31 cellular contexts compared by ENCODE assay signal in genomic region chr3:46238386-46238785, GRCh38. TPM values are rescaled to one million over a fixed set of nuclear protein-coding genes. Genes with fewer than 3 reads are reported as not detected.
"Had no signal": no experiment of that assay in that cellular context is flagged by ENCODE, and none has a peak within 500 bp of the region (broad histone marks: within the 10 kb centered on the region; RNA-seq: fewer than 3 reads in every experiment).

No MANE protein-coding gene starts in this region.

- H3K9me3 ChIP-seq: stomach, suprapubic skin, testis, thoracic aorta, thyroid gland, tibial artery, tibial nerve, transverse colon, upper lobe of right lung, uterus, vagina had no signal

- H3K9me3 Mint-ChIP-seq: stimulated activated effector memory CD8-positive, alpha-beta T cell treated with anti-CD3 and anti-CD28 coated beads, Interleukin-12 subunit alpha, Interleukin-12 subunit beta, amount 100 ng/mL, for 72 hours; stimulated activated memory B cell treated with anti-CD40 and anti-IgM and Interleukin-4, amounts not matched to agents 10 μg/mL and 1 μg/mL and 100 μg/mL, for 72 hours; stimulated activated naive B cell treated with anti-CD40 and anti-IgM and Interleukin-4, amounts not matched to agents 10 μg/mL and 1 μg/mL and 100 μg/mL, for 72 hours; stimulated activated naive CD8-positive, alpha-beta T cell treated with anti-CD3 and anti-CD28 coated beads, Interleukin-15, amount 100 ng/mL, for 72 hours; stimulated activated naive CD8-positive, alpha-beta T cell treated with anti-CD3 and anti-CD28 coated beads, Interleukin-15, Interleukin-2, amounts not matched to agents 100 ng/mL and 50 ng/mL, for 24 hours; type B pancreatic cell had no signal

- H3K4me3 ChIP-seq: stomach, suprapubic skin, testis, thoracic aorta, thyroid gland, tibial artery, tibial nerve, transverse colon, upper lobe of right lung, uterus, vagina had no signal

- H3K4me1 Mint-ChIP-seq: stimulated activated naive CD8-positive, alpha-beta T cell treated with anti-CD3 and anti-CD28 coated beads, Interleukin-15, amount 100 ng/mL, for 72 hours had no signal

- H3K27ac ChIP-seq: stomach, suprapubic skin, testis, thoracic aorta, thyroid gland, tibial artery, tibial nerve, transverse colon, upper lobe of right lung, uterus, vagina had no signal

- H3K4me1 ChIP-seq: stomach, testis, thyroid gland, tibial artery, transverse colon, uterus, vagina had no signal

- H3K36me3 Mint-ChIP-seq: stimulated activated effector memory CD8-positive, alpha-beta T cell treated with anti-CD3 and anti-CD28 coated beads, Interleukin-12 subunit alpha, Interleukin-12 subunit beta, amount 100 ng/mL, for 72 hours; stimulated activated memory B cell treated with anti-CD40 and anti-IgM and Interleukin-4, amounts not matched to agents 10 μg/mL and 1 μg/mL and 100 μg/mL, for 72 hours; stimulated activated naive B cell treated with anti-CD40 and anti-IgM and Interleukin-4, amounts not matched to agents 10 μg/mL and 1 μg/mL and 100 μg/mL, for 72 hours; type B pancreatic cell had no signal

- H3K27me3 ChIP-seq: stomach, testis, thyroid gland, tibial artery, tibial nerve, transverse colon, upper lobe of right lung, uterus, vagina had no signal

- H3K27me3 Mint-ChIP-seq: stimulated activated memory B cell treated with anti-CD40 and anti-IgM and Interleukin-4, amounts not matched to agents 10 μg/mL and 1 μg/mL and 100 μg/mL, for 72 hours; stimulated activated naive CD8-positive, alpha-beta T cell treated with anti-CD3 and anti-CD28 coated beads, Interleukin-15, Interleukin-2, amounts not matched to agents 100 ng/mL and 50 ng/mL, for 24 hours had no signal

- DNase-seq: stimulated activated CD4-positive, alpha-beta T cell treated with anti-CD3 and anti-CD28 coated beads, Interleukin-2, amount 100 ng/mL, for 24 hours; stimulated activated CD4-positive, alpha-beta T cell treated with anti-CD3 and anti-CD28 coated beads, Interleukin-2, amount 100 ng/mL, for 48 hours; stimulated activated CD4-positive, alpha-beta T cell treated with anti-CD3 and anti-CD28 coated beads, Interleukin-4, amount 100 ng/mL, for 1 hour; stimulated activated CD4-positive, alpha-beta T cell treated with anti-CD3 and anti-CD28 coated beads, Interleukin-4, amount 100 ng/mL, for 24 hours; stimulated activated CD4-positive, alpha-beta T cell treated with anti-CD3 and anti-CD28 coated beads, Interleukin-4, amount 100 ng/mL, for 4 hours; stimulated activated CD8-positive, alpha-beta memory T cell treated with anti-CD3 and anti-CD28 coated beads, Interleukin-4, amount 100 ng/mL, for 48 hours; stimulated activated naive B cell treated with anti-CD40 and anti-IgM and Interleukin-4, amounts not matched to agents 10 μg/mL and 1 μg/mL and 100 μg/mL, for 72 hours; stimulated activated naive CD4-positive, alpha-beta T cell; stimulated activated naive CD4-positive, alpha-beta T cell treated with Interleukin-2 at 50 U/mL for 16 hours; stimulated activated naive CD8-positive, alpha-beta T cell treated with anti-CD3 and anti-CD28 coated beads, Interleukin-15, amount 100 ng/mL, for 72 hours; stimulated activated naive CD8-positive, alpha-beta T cell treated with anti-CD3 and anti-CD28 coated beads, Interleukin-15, Interleukin-2, amounts not matched to agents 100 U/mL and 50 U/mL, for 24 hours; stomach; substantia nigra; testis; thyroid gland; tibial artery; transverse colon; upper lobe of right lung; uterus had no signal

- H3K4me3 Mint-ChIP-seq: stimulated activated effector memory CD8-positive, alpha-beta T cell treated with anti-CD3 and anti-CD28 coated beads, Interleukin-12 subunit alpha, Interleukin-12 subunit beta, amount 100 ng/mL, for 72 hours; stimulated activated memory B cell treated with anti-CD40 and anti-IgM and Interleukin-4, amounts not matched to agents 10 μg/mL and 1 μg/mL and 100 μg/mL, for 72 hours; stimulated activated naive B cell treated with anti-CD40 and anti-IgM and Interleukin-4, amounts not matched to agents 10 μg/mL and 1 μg/mL and 100 μg/mL, for 72 hours; stimulated activated naive CD8-positive, alpha-beta T cell treated with anti-CD3 and anti-CD28 coated beads, Interleukin-15, amount 100 ng/mL, for 72 hours; stimulated activated naive CD8-positive, alpha-beta T cell treated with anti-CD3 and anti-CD28 coated beads, Interleukin-15, Interleukin-2, amounts not matched to agents 100 ng/mL and 50 ng/mL, for 24 hours; type B pancreatic cell had no signal

- H3K36me3 ChIP-seq: stomach, suprapubic skin, thoracic aorta, thyroid gland, tibial artery, tibial nerve, transverse colon, upper lobe of right lung, uterus, vagina had no signal

- ATAC-seq: stimulated activated effector memory CD8-positive, alpha-beta T cell treated with anti-CD3 and anti-CD28 coated beads, Interleukin-12 subunit alpha, Interleukin-12 subunit beta, amount 100 ng/mL, for 72 hours; stimulated activated memory B cell treated with anti-CD40 and anti-IgM and Interleukin-4, amounts not matched to agents 10 μg/mL and 1 μg/mL and 100 μg/mL, for 72 hours; stimulated activated naive B cell treated with anti-CD40 and anti-IgM and Interleukin-4, amounts not matched to agents 10 μg/mL and 1 μg/mL and 100 μg/mL, for 72 hours; stimulated activated naive CD8-positive, alpha-beta T cell treated with anti-CD3 and anti-CD28 coated beads, Interleukin-15, amount 100 ng/mL, for 72 hours; stimulated activated naive CD8-positive, alpha-beta T cell treated with anti-CD3 and anti-CD28 coated beads, Interleukin-15, Interleukin-2, amounts not matched to agents 100 U/mL and 50 U/mL, for 24 hours; upper lobe of right lung had no signal

- H3K27ac Mint-ChIP-seq: stimulated activated effector memory CD8-positive, alpha-beta T cell treated with anti-CD3 and anti-CD28 coated beads, Interleukin-12 subunit alpha, Interleukin-12 subunit beta, amount 100 ng/mL, for 72 hours; stimulated activated memory B cell treated with anti-CD40 and anti-IgM and Interleukin-4, amounts not matched to agents 10 μg/mL and 1 μg/mL and 100 μg/mL, for 72 hours; stimulated activated naive B cell treated with anti-CD40 and anti-IgM and Interleukin-4, amounts not matched to agents 10 μg/mL and 1 μg/mL and 100 μg/mL, for 72 hours; stimulated activated naive CD8-positive, alpha-beta T cell treated with anti-CD3 and anti-CD28 coated beads, Interleukin-15, amount 100 ng/mL, for 72 hours; stimulated activated naive CD8-positive, alpha-beta T cell treated with anti-CD3 and anti-CD28 coated beads, Interleukin-15, Interleukin-2, amounts not matched to agents 100 ng/mL and 50 ng/mL, for 24 hours; type B pancreatic cell had no signal

RNA-seq across cellular contexts. Expression of gene CCR3, which starts 3.9 kb away (rescaled TPM):
- total RNA-seq: subcutaneous adipose tissue, temporal lobe, testis, thoracic aorta, thyroid gland, tibial nerve, transverse colon, ureter, urinary bladder, uterus, vagina had no signal
- polyA plus RNA-seq: urinary bladder had no signal
